ENCODE assay signal across 28 cellular contexts in genomic region chr7:79520543-79520942, GRCh38.
"Had no signal": no experiment of that assay in that cellular context is flagged by ENCODE, and none has a peak within 500 bp of the region (broad histone marks: within the 10 kb centered on the region; RNA-seq: fewer than 3 reads in every experiment).

No MANE protein-coding gene starts in this region.

- H3K27ac ChIP-seq: body of pancreas, cardiac muscle cell, colonic mucosa, neutrophil, skin epidermis, testis, transverse colon had no signal

- H3K4me3 ChIP-seq: body of pancreas, cardiac muscle cell, colonic mucosa, skin epidermis, testis, transverse colon had no signal

- H3K9me3 ChIP-seq: body of pancreas, colonic mucosa, neutrophil, testis, transverse colon had no signal

- FAIRE-seq: frontal cortex, islet of Langerhans, urothelium cell line had no signal

- H3K27me3 ChIP-seq: body of pancreas, cardiac muscle cell, colonic mucosa, neutrophil, testis, transverse colon had no signal

- DNase-seq: activated CD4-positive, alpha-beta memory T cell treated with anti-CD3 and anti-CD28 coated beads, Interleukin-2, amount 10 ng/mL, durations not matched to agents 7 days and 5 days; activated CD4-positive, alpha-beta T cell treated with anti-CD3 and anti-CD28 coated beads, Interleukin-2, amount 10 ng/mL, durations not matched to agents 24 days and 14 days; activated CD4-positive, CD25-positive, alpha-beta regulatory T cell treated with anti-CD3 and anti-CD28 coated beads, Interleukin-2, amount 50 U/mL, for 72 hours; activated CD8-positive, alpha-beta memory T cell treated with anti-CD3 and anti-CD28 coated beads, Interleukin-2, amount 10 ng/mL, durations not matched to agents 7 days and 5 days; activated naive CD4-positive, alpha-beta T cell treated with Interleukin-2 at 50 U/mL for 16 hours; activated T-cell treated with anti-CD3 and anti-CD28 coated beads, Interleukin-2, amount 50 U/mL, for 48 hours; aorta; body of pancreas; cerebellar nuclear complex; colonic mucosa; effector memory CD4-positive, alpha-beta T cell; left colon; mammary epithelial cell; naive B cell; nephron progenitor cell; stimulated activated CD4-positive, alpha-beta T cell treated with anti-CD3 and anti-CD28 coated beads, Interleukin-12 subunit alpha, Interleukin-12 subunit beta, amount 100 ng/mL, for 4 hours; stimulated activated CD4-positive, alpha-beta T cell treated with anti-CD3 and anti-CD28 coated beads, Interleukin-4, amount 100 ng/mL, for 1 hour; stimulated activated naive CD8-positive, alpha-beta T cell treated with anti-CD3 and anti-CD28 coated beads, Interleukin-15, Interleukin-2, amounts not matched to agents 100 U/mL and 50 U/mL, for 24 hours; T-helper 2 cell; testis; transverse colon had no signal

- ATAC-seq: activated CD8-positive, alpha-beta memory T cell treated with anti-CD3 and anti-CD28 coated beads, Interleukin-2, amount 10 ng/mL, durations not matched to agents 7 days and 5 days; body of pancreas; left colon; sciatic nerve; stimulated activated naive CD8-positive, alpha-beta T cell treated with anti-CD3 and anti-CD28 coated beads, Interleukin-15, Interleukin-2, amounts not matched to agents 100 U/mL and 50 U/mL, for 24 hours had no signal

- H3K36me3 ChIP-seq: cardiac muscle cell, colonic mucosa, neutrophil, transverse colon had no signal

- H3K4me1 ChIP-seq: body of pancreas, colonic mucosa, testis, transverse colon had no signal
